In the genomic region with DNA sequence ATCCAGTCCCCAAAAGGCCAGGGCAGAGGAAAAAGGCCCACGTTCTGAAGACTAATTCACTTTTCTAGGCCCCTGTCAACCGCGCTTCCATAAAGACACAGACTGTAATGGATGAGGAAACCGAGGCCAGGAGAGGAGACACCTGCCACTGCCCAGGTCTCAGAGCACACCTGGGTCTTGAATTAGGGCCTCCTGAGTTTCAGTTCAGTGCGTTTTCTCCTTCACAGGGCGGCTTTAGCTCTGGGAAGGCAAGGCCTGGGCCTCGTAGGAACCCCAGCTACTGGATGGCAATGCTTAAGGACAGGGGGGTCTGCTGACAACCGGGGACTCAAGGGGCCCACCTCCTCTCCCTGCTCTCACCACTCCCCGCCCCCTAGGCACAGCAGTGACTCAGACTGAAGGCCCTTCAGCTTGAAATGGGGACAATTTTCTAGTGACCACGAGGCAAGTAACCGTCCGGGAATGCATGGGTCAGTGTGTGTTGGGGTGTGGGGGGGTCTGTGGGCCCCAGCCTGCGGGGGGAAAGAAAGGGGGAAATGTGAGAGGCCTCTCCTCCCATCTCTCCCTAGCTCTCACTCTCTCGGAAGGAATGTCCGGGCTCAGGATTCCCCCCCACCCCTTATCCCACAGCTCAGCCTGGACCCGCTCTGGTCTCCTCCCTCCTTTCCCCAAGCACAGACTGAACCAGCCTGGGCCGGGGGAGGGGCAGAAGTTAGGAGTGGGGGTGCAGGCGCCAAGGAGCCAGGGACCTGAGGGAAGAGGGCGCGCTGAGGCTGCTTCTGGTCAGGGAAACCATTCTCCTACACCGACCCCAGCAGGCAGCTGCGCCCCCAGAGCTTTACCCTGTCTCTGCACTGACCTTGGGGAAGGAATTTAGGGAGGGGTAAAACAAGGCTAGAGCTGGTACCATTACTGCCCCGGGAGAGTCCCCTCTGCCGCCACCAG, we compare ENCODE assay signal across 8 cellular contexts. TPM values are rescaled to one million over a fixed set of nuclear protein-coding genes. Genes with fewer than 3 reads are reported as not detected.
DNase-seq lines count a peak whose midpoint lies in the region; ATAC-seq and TF ChIP-seq lines count a peak whose summit lies in the region.

No MANE protein-coding gene starts in this region.

- ATAC-seq in GM21526 (IDR thresholded peaks at IDR 0.05; ENCODE audit: low FRiP score, unreplicated experiment) (no peak), HG03520 (IDR thresholded peaks at IDR 0.05; ENCODE audit: unreplicated experiment) (no peak), HG03342 (IDR thresholded peaks at IDR 0.05; ENCODE audit: unreplicated experiment) (no peak)

- H2AFZ ChIP-seq in Karpas-422 (ENCODE audit: low read length) = no peak overlapping the region

- H3K36me3 ChIP-seq in SK-N-MC (ENCODE audit: insufficient read depth, low read length) (no peaks in the 10 kb centered on the region), Karpas-422 (ENCODE audit: insufficient read depth, low read length) (no peaks in the 10 kb centered on the region)

- no peak for DNase-seq in SK-N-MC (ENCODE audit: low read depth, low spot score)
- DNase-seq in foreskin fibroblast = peak; percentile 99
- peak; percentile 81 for DNase-seq in retinal pigment epithelial cell (ENCODE audit: low read depth)
- DNase-seq in Karpas-422 = no peak

- H3K4me3 ChIP-seq in GM08714 (ENCODE audit: low read length) = peak overlapping the region; percentile 6; the same call in 1 of the 2 replicates
- peak overlapping the region; percentile 84 for H3K4me3 ChIP-seq in SK-N-MC
- peak overlapping the region; percentile 46 to 55 for H3K4me3 ChIP-seq in foreskin fibroblast (ENCODE audit: low read depth in 1 of 2, low read length in 2 of 2)
- H3K4me3 ChIP-seq in retinal pigment epithelial cell (ENCODE audit: low read length) = peak overlapping the region; percentile 44
- H3K4me3 ChIP-seq in Karpas-422 (ENCODE audit: low read length) = no peak overlapping the region

- H3K4me1 ChIP-seq in Karpas-422 (ENCODE audit: low read length) = no peaks in the 10 kb centered on the region

- H3K4me2 ChIP-seq in Karpas-422 (ENCODE audit: low read depth, low read length, poor library complexity, severe bottlenecking) = no peak overlapping the region

- TF ChIP-seq CTCF in foreskin fibroblast (IDR thresholded peaks at IDR 0.05; ENCODE audit: low read depth, low read length) = no peak
- TF ChIP-seq CTCF in retinal pigment epithelial cell (conservative IDR thresholded peaks at IDR 0.05; ENCODE audit: low read depth, low read length) = peak; percentile 12

- no peaks in the 10 kb centered on the region for H3K9me2 ChIP-seq in Karpas-422 (replicated peaks; ENCODE audit: insufficient read depth, low read length)

- H3K9me3 ChIP-seq in SK-N-MC (ENCODE audit: low read depth, low read length) (no peaks in the 10 kb centered on the region), Karpas-422 (ENCODE audit: low read length) (no peaks in the 10 kb centered on the region)

- H4K20me1 ChIP-seq in Karpas-422 (ENCODE audit: insufficient read depth, low read depth, low read length) = no peaks in the 10 kb centered on the region

- H3K27me3 ChIP-seq in Karpas-422 (ENCODE audit: low read length) = no peaks in the 10 kb centered on the region

- H3K27ac ChIP-seq in SK-N-MC (peak overlapping the region; percentile 33; the same call in 1 of the 2 replicates), Karpas-422 (ENCODE audit: low read length) (no peak overlapping the region)

- no peaks in the 10 kb centered on the region for H3K79me2 ChIP-seq in Karpas-422 (ENCODE audit: low read length)

- H3K9ac ChIP-seq in SK-N-MC (ENCODE audit: insufficient read length) = peak overlapping the region; percentile 65
- no peak overlapping the region for H3K9ac ChIP-seq in Karpas-422 (ENCODE audit: low read length)

RNA-seq across cellular contexts. Expression of a gene that starts 17.2 kb away (rescaled TPM):
- not detected in 2 replicates for total RNA-seq in Karpas-422 (2014; rRNA removed; shearing (Covaris generic); ENCODE audit: low replicate concordance)

RNA-seq across cellular contexts. Expression of a gene that starts 52.6 kb away (rescaled TPM):
- total RNA-seq in Karpas-422 (2014; rRNA removed; shearing (Covaris generic); ENCODE audit: low replicate concordance) = 59.4 and 106 TPM in 2 replicates

Comparison
In these comparisons a context has a peak if more than half of its experiments do, and no peak if none do; other contexts are left out.
1. DNase-seq: peak in foreskin fibroblast (2 of 2) and retinal pigment epithelial cell (single experiment); none in SK-N-MC (single experiment) and Karpas-422 (single experiment).